8 cellular contexts compared by ENCODE assay signal in the genomic region with DNA sequence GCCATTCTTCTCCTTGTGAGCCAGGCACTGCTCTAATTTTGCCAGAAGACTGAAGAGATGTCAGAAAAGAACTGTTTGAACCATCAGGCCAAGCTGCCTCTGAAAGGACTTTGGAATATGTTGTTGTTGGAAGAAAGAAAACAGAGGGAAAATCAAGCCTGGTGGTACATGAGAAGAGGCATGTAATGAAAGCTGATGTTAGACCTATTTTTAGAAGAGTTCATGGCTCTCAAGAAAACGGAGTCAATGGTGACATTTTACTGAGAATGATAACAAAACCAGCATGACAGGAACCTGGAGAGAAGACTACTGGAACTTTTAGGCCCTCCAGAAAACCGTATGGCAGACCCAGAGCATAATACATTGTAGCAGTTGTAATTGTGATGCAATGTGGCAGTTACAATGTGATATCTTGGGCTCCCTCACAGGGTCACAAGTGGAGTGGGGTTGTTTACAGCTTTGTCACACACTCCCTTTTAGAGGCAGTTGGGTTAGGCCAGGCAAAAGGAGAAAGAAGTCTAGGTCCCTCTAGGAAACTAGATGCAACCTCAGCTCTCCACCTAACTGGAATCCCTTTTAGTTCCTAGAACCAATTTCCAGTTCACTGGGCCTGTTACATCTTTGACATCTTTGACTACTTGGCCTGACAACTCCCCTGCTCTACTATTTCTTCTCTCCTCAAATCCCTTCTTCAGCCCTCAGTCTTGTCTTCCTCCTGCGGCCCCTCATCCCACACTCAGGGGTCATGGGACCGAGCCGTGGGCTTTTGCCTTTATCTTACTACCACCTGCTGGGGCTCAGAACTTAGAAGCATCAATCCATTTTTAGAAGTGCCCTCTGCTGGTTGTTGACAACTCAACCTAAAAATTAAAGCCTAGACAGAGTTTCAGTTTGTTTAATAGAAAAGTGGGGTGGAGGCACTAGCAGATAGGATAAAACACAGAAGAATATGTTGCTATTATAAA.
A peak's percentile ranks its signal among the peaks of the same experiment; 100 is the strongest.
DNase-seq lines count a peak whose midpoint lies in the region; ATAC-seq and TF ChIP-seq lines count a peak whose summit lies in the region.

No MANE protein-coding gene starts in this region.

- peaks cover 0 to 5% of the 10 kb centered on the region in 2 donors for H3K4me1 Mint-ChIP-seq in effector memory CD8-positive, alpha-beta T cell (ENCODE audit: low read depth in 2 of 2)

- H3K27me3 Mint-ChIP-seq in effector memory CD8-positive, alpha-beta T cell: peaks cover 0 to 7% of the 10 kb centered on the region in 2 donors

- no peaks in the 10 kb centered on the region for H3K36me3 Mint-ChIP-seq in effector memory CD8-positive, alpha-beta T cell (ENCODE audit: insufficient read depth)

- H3K9me3 Mint-ChIP-seq in effector memory CD8-positive, alpha-beta T cell: no peaks in the 10 kb centered on the region

- H3K4me3 Mint-ChIP-seq in effector memory CD8-positive, alpha-beta T cell: no peak overlapping the region

- intact Hi-C loops in posterior vena cava (cut with DNase I): loop anchor here in 1 of 2 donors (2.0 kb wide), 1 partner anchor 41 kb away; no protein-coding TSS in a partner anchor

- H4K20me1 ChIP-seq in OCI-LY3 (ENCODE audit: insufficient read depth, low read length): no peaks in the 10 kb centered on the region

- H3K79me2 ChIP-seq in OCI-LY3 (ENCODE audit: low read length): no peaks in the 10 kb centered on the region

- no peak overlapping the region for H3K4me2 ChIP-seq in OCI-LY3 (ENCODE audit: low read length)

- no peak overlapping the region for H3K27ac Mint-ChIP-seq in effector memory CD8-positive, alpha-beta T cell

- peaks cover 31% of the 10 kb centered on the region for H3K4me1 ChIP-seq in OCI-LY3 (ENCODE audit: low read length)
- H3K4me1 ChIP-seq in skeletal muscle tissue (ENCODE audit: control insufficient read depth in 3 of 3, insufficient read depth in 3 of 3, low read length in 3 of 3): peaks cover 11 to 29% (median 17%) of the 10 kb centered on the region in 3 donors

- peak; percentile 73 for ATAC-seq in GM21619 (IDR thresholded peaks at IDR 0.05; ENCODE audit: unreplicated experiment)
- ATAC-seq in effector memory CD8-positive, alpha-beta T cell (replicated peaks): peak; percentile 62
- no peak for ATAC-seq in HG02840 (IDR thresholded peaks at IDR 0.05; ENCODE audit: low FRiP score, unreplicated experiment)

- H3K27me3 ChIP-seq in OCI-LY3 (ENCODE audit: low read depth, low read length): no peaks in the 10 kb centered on the region
- H3K27me3 ChIP-seq in skeletal muscle tissue (ENCODE audit: control insufficient read depth in 3 of 3, insufficient read depth in 3 of 3, low read length in 3 of 3): no peaks in the 10 kb centered on the region

- H3K9me3 ChIP-seq in OCI-LY3 (ENCODE audit: insufficient read depth, low read length): no peaks in the 10 kb centered on the region
- no peaks in the 10 kb centered on the region for H3K9me3 ChIP-seq in skeletal muscle tissue (ENCODE audit: control insufficient read depth in 3 of 3, low read length in 3 of 3)

- H3K9ac ChIP-seq in OCI-LY3 (ENCODE audit: low read length): no peak overlapping the region
- H3K9ac ChIP-seq in skeletal muscle tissue (ENCODE audit: low read depth in 1 of 3, low read length in 3 of 3): no peak overlapping the region

- H3K27ac ChIP-seq in OCI-LY3 (ENCODE audit: low read length) (no peak overlapping the region), skeletal muscle tissue (ENCODE audit: low read depth, low read length) (peak overlapping the region; percentile 83)

- H3K4me3 ChIP-seq in OCI-LY3 (ENCODE audit: low read length): no peak overlapping the region
- H3K4me3 ChIP-seq in skeletal muscle tissue (ENCODE audit: low read length in 3 of 3): no peak overlapping the region

- peak; percentile 86 for TF ChIP-seq CTCF in OCI-LY3 (IDR thresholded peaks at IDR 0.05; ENCODE audit: low read depth, low read length)

- H3K36me3 ChIP-seq in OCI-LY3 (replicated peaks; ENCODE audit: low read depth, low read length) (no peaks in the 10 kb centered on the region), skeletal muscle tissue (ENCODE audit: control insufficient read depth in 3 of 3, insufficient read depth in 3 of 3, low read length in 3 of 3) (no peaks in the 10 kb centered on the region)

- DNase-seq in ELR (ENCODE audit: low read depth) (peak; percentile 55), posterior vena cava (ENCODE audit: low spot score) (no peak), NCI-H2227 treated with DMSO at 0.1 percent for 48 hours (lab: John Stamatoyannopoulos, UW) (no peak)
- peak in 1 of 3 experiments; percentile 5 for DNase-seq in effector memory CD8-positive, alpha-beta T cell

- no peak overlapping the region for H2AFZ ChIP-seq in OCI-LY3 (ENCODE audit: low read depth, low read length)
